ENCODE assay signal across 8 cellular contexts in the genomic region with DNA sequence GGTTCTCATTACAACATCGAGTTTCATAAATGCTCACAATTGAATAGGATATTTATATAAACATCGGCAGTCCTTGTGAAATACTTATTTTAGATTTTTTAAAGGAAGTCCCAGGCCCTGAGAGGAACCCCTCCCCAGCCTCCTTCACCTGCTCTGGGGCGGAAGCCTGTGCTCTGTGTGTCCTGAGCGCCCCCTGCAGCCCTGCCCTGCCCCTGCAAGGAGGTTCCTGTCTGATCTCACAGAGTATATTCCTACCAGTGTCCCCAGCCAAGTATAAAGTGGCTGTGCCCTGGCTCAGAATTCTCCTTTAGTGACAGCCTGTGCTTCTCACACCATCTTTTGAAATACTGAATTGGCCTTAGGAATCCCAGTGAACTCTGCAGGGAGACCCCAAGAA.
DNase-seq lines count a peak whose midpoint lies in the region; FAIRE-seq and TF ChIP-seq lines count a peak whose summit lies in the region.

No MANE protein-coding gene starts in this region.

- H3K4me3 ChIP-seq in DOHH2 (ENCODE audit: low read length) (no peak overlapping the region), esophagus squamous epithelium (no peak overlapping the region), testis (no peak overlapping the region)

- peak overlapping the region; percentile 66 for H3K4me3 Mint-ChIP-seq in T-helper 1 cell treated with Interleukin-12 subunit alpha and Interleukin-12 subunit beta and Interleukin-4 antibody, amounts not matched to agents 30 μg/mL and 1 μg/mL, for 36 hours

- no peaks in the 10 kb centered on the region for H3F3A ChIP-seq in DOHH2 (ENCODE audit: control insufficient read depth, insufficient read depth)

- TF ChIP-seq POLR2A in esophagus squamous epithelium (IDR thresholded peaks at IDR 0.05) (no peak), testis (IDR thresholded peaks at IDR 0.05) (no peak)

- H4K20me1 ChIP-seq in DOHH2 (ENCODE audit: control insufficient read depth, insufficient read depth, low read depth, low read length) = no peaks in the 10 kb centered on the region

- H3K79me2 ChIP-seq in DOHH2 (ENCODE audit: control insufficient read depth, low read length) = no peaks in the 10 kb centered on the region

- peaks cover 69% of the 10 kb centered on the region for H3K27me3 Mint-ChIP-seq in T-helper 1 cell treated with Interleukin-12 subunit alpha and Interleukin-12 subunit beta and Interleukin-4 antibody, amounts not matched to agents 30 μg/mL and 1 μg/mL, for 36 hours (ENCODE audit: low read depth)

- DNase-seq in activated gamma-delta T cell (lab: John Stamatoyannopoulos, UW) (peak; percentile 25), esophagus squamous epithelium (lab: John Stamatoyannopoulos, UW) (no peak), D721Med (ENCODE audit: insufficient read length, low spot score) (no peak), NOMO-1 treated with dmso at 0.1 percent for 144 hours (lab: John Stamatoyannopoulos, UW; ENCODE audit: unreplicated experiment) (no peak), testis (no peak)
- peak; percentile 71 for DNase-seq in stimulated activated CD4-positive, alpha-beta T cell treated with anti-CD3 and anti-CD28 coated beads, Interleukin-4, amount 100 ng/mL, for 1 hour

- peak overlapping the region; percentile 35 for H3K4me2 ChIP-seq in DOHH2 (ENCODE audit: low read length)

- WGBS in esophagus squamous epithelium, 2 donors = 48% methylated on average over 4 of the region's 4 CpGs
- WGBS in testis, 2 donors = 53 to 65% methylated on average over 3 to 4 of the region's 4 CpGs

- H3K27me3 ChIP-seq in DOHH2 (ENCODE audit: control insufficient read depth, low read length) = no peaks in the 10 kb centered on the region
- H3K27me3 ChIP-seq in esophagus squamous epithelium = peaks cover 0 to 7% (median 0%) of the 10 kb centered on the region in 4 donors
- no peaks in the 10 kb centered on the region for H3K27me3 ChIP-seq in testis

- H3K36me3 ChIP-seq in DOHH2 (ENCODE audit: control insufficient read depth, low read length) (no peaks in the 10 kb centered on the region), esophagus squamous epithelium (no peaks in the 10 kb centered on the region), testis (ENCODE audit: low read depth, missing control alignments) (no peaks in the 10 kb centered on the region)

- peaks cover 12% of the 10 kb centered on the region for H3K4me1 ChIP-seq in DOHH2 (ENCODE audit: control insufficient read depth, low read length)
- H3K4me1 ChIP-seq in esophagus squamous epithelium = no peaks in the 10 kb centered on the region
- H3K4me1 ChIP-seq in testis = no peaks in the 10 kb centered on the region

- H3K9me3 ChIP-seq in DOHH2 (ENCODE audit: control insufficient read depth, insufficient read depth, low read length) (no peaks in the 10 kb centered on the region), esophagus squamous epithelium (no peaks in the 10 kb centered on the region), testis (no peaks in the 10 kb centered on the region)

- no peak overlapping the region for H3K27ac ChIP-seq in DOHH2 (ENCODE audit: low read depth, low read length)
- H3K27ac ChIP-seq in esophagus squamous epithelium = no peak overlapping the region
- no peak overlapping the region for H3K27ac ChIP-seq in testis

- peaks cover 27% of the 10 kb centered on the region for H3K4me1 Mint-ChIP-seq in T-helper 1 cell treated with Interleukin-12 subunit alpha and Interleukin-12 subunit beta and Interleukin-4 antibody, amounts not matched to agents 30 μg/mL and 1 μg/mL, for 36 hours (ENCODE audit: low read depth)

- TF ChIP-seq CTCF in DOHH2 (IDR thresholded peaks at IDR 0.05; ENCODE audit: low read depth, low read length, poor library complexity, severe bottlenecking) (peak; percentile 79), esophagus squamous epithelium (IDR thresholded peaks at IDR 0.05) (peak in 1 of 6 experiments; percentile 28), D721Med (IDR thresholded peaks at IDR 0.05; ENCODE audit: insufficient read depth, missing control alignments) (no peak), testis (IDR thresholded peaks at IDR 0.05) (no peak)

- peak overlapping the region; percentile 73 for H3K27ac Mint-ChIP-seq in T-helper 1 cell treated with Interleukin-12 subunit alpha and Interleukin-12 subunit beta and Interleukin-4 antibody, amounts not matched to agents 30 μg/mL and 1 μg/mL, for 36 hours

- H3K36me3 Mint-ChIP-seq in T-helper 1 cell treated with Interleukin-12 subunit alpha and Interleukin-12 subunit beta and Interleukin-4 antibody, amounts not matched to agents 30 μg/mL and 1 μg/mL, for 36 hours (ENCODE audit: low read depth) = peaks cover 2% of the 10 kb centered on the region

- no peaks in the 10 kb centered on the region for H3K9me3 Mint-ChIP-seq in T-helper 1 cell treated with Interleukin-12 subunit alpha and Interleukin-12 subunit beta and Interleukin-4 antibody, amounts not matched to agents 30 μg/mL and 1 μg/mL, for 36 hours

- no peaks in the 10 kb centered on the region for H3K9me2 ChIP-seq in DOHH2 (replicated peaks; ENCODE audit: control insufficient read depth, low read length)

- intact Hi-C loops in esophagus squamous epithelium (cut with DNase I) (no loop called here), testis (cut with DNase I; ENCODE audit: low total_unique reads) (no loop called here)

- no peak for FAIRE-seq in D721Med (lab: Jason Lieb, UNC)

Comparison
In these comparisons a context has a peak if more than half of its experiments do, and no peak if none do; other contexts are left out.
1. DNase-seq: peak in activated gamma-delta T cell (single experiment) and stimulated activated CD4-positive, alpha-beta T cell treated with anti-CD3 and anti-CD28 coated beads, Interleukin-4, amount 100 ng/mL, for 1 hour (single experiment); none in esophagus squamous epithelium (single experiment), D721Med (single experiment), NOMO-1 treated with dmso at 0.1 percent for 144 hours (single experiment) and testis (single experiment).